In genomic region chr18:11002277-11002676, GRCh38 we compare ENCODE assay signal across 30 cellular contexts.
"Had no signal": no experiment of that assay in that cellular context is flagged by ENCODE, and none has a peak within 500 bp of the region (broad histone marks: within the 10 kb centered on the region; RNA-seq: fewer than 3 reads in every experiment).

No MANE protein-coding gene starts in this region.

- H3K4me1 ChIP-seq: left lung, lower lobe of right lung, right atrium auricular region, tibial artery, upper lobe of right lung had no signal

- H3K9ac ChIP-seq: neural progenitor cell had no signal

- ATAC-seq: left colon; left lung; lower lobe of right lung; naive thymus-derived CD8-positive, alpha-beta T cell; sciatic nerve; upper lobe of right lung had no signal

- H3K4me3 ChIP-seq: left lung, lower lobe of right lung, neural progenitor cell, ovary, right atrium auricular region, skin epidermis, suprapubic skin, thoracic aorta, tibial artery, upper lobe of right lung had no signal

- H2AFZ ChIP-seq: neural progenitor cell had no signal

- H3K4me2 ChIP-seq: neural progenitor cell had no signal

- H3K9me3 ChIP-seq: neutrophil, ovary, suprapubic skin, thoracic aorta, upper lobe of right lung had no signal

- H3K36me3 ChIP-seq: left lung, lower lobe of right lung, neural progenitor cell, neutrophil, ovary, right atrium auricular region, suprapubic skin, thoracic aorta, tibial artery, upper lobe of right lung had no signal

- H3K4me3 Mint-ChIP-seq: immature natural killer cell; naive thymus-derived CD8-positive, alpha-beta T cell; nephron progenitor cell; neural progenitor cell; stimulated activated naive CD8-positive, alpha-beta T cell treated with anti-CD3 and anti-CD28 coated beads, Interleukin-15, Interleukin-2, amounts not matched to agents 100 ng/mL and 50 ng/mL, for 24 hours had no signal

- H3K4me1 Mint-ChIP-seq: immature natural killer cell; naive thymus-derived CD8-positive, alpha-beta T cell had no signal

- H3K27ac ChIP-seq: left lung, lower lobe of right lung, neural progenitor cell, neutrophil, ovary, right atrium auricular region, skin epidermis, suprapubic skin, thoracic aorta, tibial artery, upper lobe of right lung had no signal

- H3K36me3 Mint-ChIP-seq: immature natural killer cell; naive thymus-derived CD8-positive, alpha-beta T cell had no signal

- DNase-seq: hypothalamus; immature natural killer cell; kidney; left colon; left lung; lower lobe of right lung; mammary epithelial cell; naive thymus-derived CD8-positive, alpha-beta T cell; nephron progenitor cell; occipital lobe; ovary; stimulated activated CD4-positive, alpha-beta T cell treated with anti-CD3 and anti-CD28 coated beads, Interleukin-12 subunit alpha, Interleukin-12 subunit beta, amount 100 ng/mL, for 4 hours; stimulated activated CD4-positive, alpha-beta T cell treated with anti-CD3 and anti-CD28 coated beads, Interleukin-15, amount 100 ng/mL, for 24 hours; stimulated activated CD4-positive, alpha-beta T cell treated with anti-CD3 and anti-CD28 coated beads, Interleukin-2, amount 100 ng/mL, for 24 hours; stimulated activated CD4-positive, alpha-beta T cell treated with anti-CD3 and anti-CD28 coated beads, Interleukin-4, amount 100 ng/mL, for 1 hour; stimulated activated naive CD4-positive, alpha-beta T cell; tibial artery; trophoblast cell; upper lobe of right lung had no signal

- H3K27me3 ChIP-seq: left lung, neural progenitor cell, neutrophil, ovary, right atrium auricular region, suprapubic skin, tibial artery, upper lobe of right lung had no signal

- H3K27me3 Mint-ChIP-seq: progenitor cell of endocrine pancreas; stimulated activated naive CD8-positive, alpha-beta T cell treated with anti-CD3 and anti-CD28 coated beads, Interleukin-15, Interleukin-2, amounts not matched to agents 100 ng/mL and 50 ng/mL, for 24 hours had no signal

- FAIRE-seq: islet of Langerhans, kidney, urothelium cell line had no signal

- H3K27ac Mint-ChIP-seq: immature natural killer cell; naive thymus-derived CD8-positive, alpha-beta T cell; neural progenitor cell; progenitor cell of endocrine pancreas; stimulated activated naive CD8-positive, alpha-beta T cell treated with anti-CD3 and anti-CD28 coated beads, Interleukin-15, Interleukin-2, amounts not matched to agents 100 ng/mL and 50 ng/mL, for 24 hours had no signal
